Comparison of ENCODE assay signal across 8 cellular contexts in genomic region chr1:200802865-200803512, GRCh38.
DNase-seq lines count a peak whose midpoint lies in the region; ATAC-seq, FAIRE-seq and TF ChIP-seq lines count a peak whose summit lies in the region.

No MANE protein-coding gene starts in this region.

- no peaks in the 10 kb centered on the region for H3K36me3 Mint-ChIP-seq in activated CD4-positive, alpha-beta T cell treated with anti-CD3 and anti-CD28 coated beads, Interleukin-2, amount 10 ng/mL, durations not matched to agents 7 days and 5 days (ENCODE audit: low read depth)

- POLR2A ChIA-PET in activated CD4-positive, alpha-beta T cell treated with anti-CD3 and anti-CD28 coated beads, Interleukin-2, amount 10 ng/mL, durations not matched to agents 7 days and 5 days (lab: Charles Lee): interaction anchor here (0.7 kb wide), 1 partner anchor 19 kb away, joined by 4 read pairs; no protein-coding TSS in a partner anchor

- peaks cover 6% of the 10 kb centered on the region for H3K27me3 Mint-ChIP-seq in activated CD4-positive, alpha-beta T cell treated with anti-CD3 and anti-CD28 coated beads, Interleukin-2, amount 10 ng/mL, durations not matched to agents 7 days and 5 days

- intact Hi-C loops in lower leg skin (cut with DNase I; ENCODE audit: low total_unique reads): loop anchor here (5.0 kb wide), 1 partner anchor 176 kb away; no protein-coding TSS in a partner anchor

- no peaks in the 10 kb centered on the region for H3K4me1 Mint-ChIP-seq in activated CD4-positive, alpha-beta T cell treated with anti-CD3 and anti-CD28 coated beads, Interleukin-2, amount 10 ng/mL, durations not matched to agents 7 days and 5 days

- CTCF ChIA-PET in activated CD4-positive, alpha-beta T cell treated with anti-CD3 and anti-CD28 coated beads, Interleukin-2, amount 10 ng/mL, durations not matched to agents 7 days and 5 days (lab: Charles Lee): interaction anchor here (1.0 to 1.4 kb wide), 2 partner anchors 179 to 181 kb away, joined by 4 to 10 read pairs; no protein-coding TSS in a partner anchor

- no peak for TF ChIP-seq POLR2A in lower leg skin (IDR thresholded peaks at IDR 0.05)

- no peaks in the 10 kb centered on the region for H3K9me3 Mint-ChIP-seq in activated CD4-positive, alpha-beta T cell treated with anti-CD3 and anti-CD28 coated beads, Interleukin-2, amount 10 ng/mL, durations not matched to agents 7 days and 5 days

- no peak overlapping the region for H3K4me3 ChIP-seq in lower leg skin (ENCODE audit: low read depth, poor library complexity, severe bottlenecking)

- DNase-seq in NCI-H524 treated with DMSO at 0.1 percent for 48 hours (lab: John Stamatoyannopoulos, UW): peak; percentile 40
- peak; percentile 81 for DNase-seq in activated CD4-positive, alpha-beta T cell treated with anti-CD3 and anti-CD28 coated beads, Interleukin-2, amount 10 ng/mL, durations not matched to agents 7 days and 5 days
- DNase-seq in dermis microvascular lymphatic vessel endothelial cell (ENCODE audit: low read depth in 2 of 2): peak; percentile 75 to 86
- DNase-seq in lower leg skin (ENCODE audit: low spot score in 2 of 2): peak; percentile 77 to 93
- DNase-seq in stimulated activated CD8-positive, alpha-beta memory T cell treated with anti-CD3 and anti-CD28 coated beads, Interleukin-12 subunit alpha, Interleukin-12 subunit beta, amount 100 ng/mL, for 1 hour (ENCODE audit: low read depth): peak; percentile 58

- 38 to 41% methylated on average over 2 of the region's 2 CpGs for WGBS in lower leg skin, 2 donors

- H3K27ac Mint-ChIP-seq in activated CD4-positive, alpha-beta T cell treated with anti-CD3 and anti-CD28 coated beads, Interleukin-2, amount 10 ng/mL, durations not matched to agents 7 days and 5 days: no peak overlapping the region

- no peak overlapping the region for H3K4me3 Mint-ChIP-seq in activated CD4-positive, alpha-beta T cell treated with anti-CD3 and anti-CD28 coated beads, Interleukin-2, amount 10 ng/mL, durations not matched to agents 7 days and 5 days

- peak in 1 of 3 donors; percentile 76 for TF ChIP-seq CTCF in lower leg skin (IDR thresholded peaks at IDR 0.05)

- peak; percentile 59 for FAIRE-seq in A204.1 (lab: Jason Lieb, UNC)

- ATAC-seq in GM18517 (IDR thresholded peaks at IDR 0.05; ENCODE audit: unreplicated experiment) (peak; percentile 75), HG03460 (IDR thresholded peaks at IDR 0.05; ENCODE audit: unreplicated experiment) (peak; percentile 62)
